In genomic region chr11:12182650-12183511, GRCh38 we compare ENCODE assay signal across 9 cellular contexts.
DNase-seq lines count a peak whose midpoint lies in the region; ATAC-seq and TF ChIP-seq lines count a peak whose summit lies in the region.
"Had no signal": no experiment of that assay in that cellular context is flagged by ENCODE, and none has a peak within 500 bp of the region (broad histone marks: within the 10 kb centered on the region; RNA-seq: fewer than 3 reads in every experiment).

No MANE protein-coding gene starts in this region.

- H2BK15ac ChIP-seq in neuronal stem cell (ENCODE audit: low read length), result no peak overlapping the region

- no peak overlapping the region for H3K4me3 Mint-ChIP-seq in T-cell
- H3K4me3 Mint-ChIP-seq in glutamatergic neuron (ENCODE audit: unreplicated experiment), result no peak overlapping the region
- H3K4me3 Mint-ChIP-seq: IgD-negative memory B cell had no signal

- no peak overlapping the region for H2BK5ac ChIP-seq in neuronal stem cell (ENCODE audit: low read length)

- POLR2A ChIA-PET in T-cell (lab: Charles Lee), result no interaction called here

- H2AK5ac ChIP-seq in neuronal stem cell (ENCODE audit: low read depth, low read length), result no peak overlapping the region

- H4K91ac ChIP-seq in neuronal stem cell (ENCODE audit: low read depth, low read length, poor library complexity), result no peak overlapping the region

- H2AFZ ChIP-seq in neuronal stem cell (ENCODE audit: low read length), result no peak overlapping the region

- H3K4me2 ChIP-seq in neuronal stem cell (ENCODE audit: insufficient read depth, low read length, poor library complexity, severe bottlenecking), result no peak overlapping the region

- H3K79me1 ChIP-seq in neuronal stem cell (ENCODE audit: low read depth, low read length), result no peaks in the 10 kb centered on the region

- DNase-seq in A172 (ENCODE audit: low spot score) (peak; percentile 99), HS-27A (ENCODE audit: low read depth) (peak; percentile 98), astrocyte of the spinal cord (ENCODE audit: low read depth, low spot score) (peak; percentile 98), left kidney (ENCODE audit: low read depth, low spot score) (peak; percentile 90), T-cell (no peak), neuronal stem cell (ENCODE audit: low spot score) (no peak), glutamatergic neuron (no peak)
- no peak for DNase-seq in NK-92 treated with Interleukin-12 subunit alpha and Interleukin-12 subunit beta, amount 100 ng/mL, for 24 hours (lab: John Stamatoyannopoulos, UW)

- no peak overlapping the region for H2BK12ac ChIP-seq in neuronal stem cell (ENCODE audit: low read length)

- H3K27ac ChIP-seq in neuronal stem cell (replicated peaks; ENCODE audit: low read length), result no peak overlapping the region

- no peak overlapping the region for H3K18ac ChIP-seq in neuronal stem cell (ENCODE audit: low read length)

- H3K4me1 Mint-ChIP-seq in T-cell (peaks cover 16 to 33% (median 23%) of the 10 kb centered on the region in 3 donors), glutamatergic neuron (ENCODE audit: low read depth, unreplicated experiment) (peaks cover 22% of the 10 kb centered on the region)
- H3K4me1 Mint-ChIP-seq: IgD-negative memory B cell had no signal

- no peak overlapping the region for H3K14ac ChIP-seq in neuronal stem cell (ENCODE audit: low read length)

- no peak overlapping the region for H3K23ac ChIP-seq in neuronal stem cell (ENCODE audit: low read depth, low read length, poor library complexity)

- no peaks in the 10 kb centered on the region for H3K27me3 ChIP-seq in neuronal stem cell (ENCODE audit: control insufficient read depth in 3 of 3, insufficient read depth in 3 of 3, low read depth in 1 of 3, low read length in 3 of 3)

- no peak overlapping the region for H3K9ac ChIP-seq in neuronal stem cell (ENCODE audit: low read depth, low read length, poor library complexity)

- peaks cover 0 to 12% of the 10 kb centered on the region in 2 donors for H3K4me1 ChIP-seq in neuronal stem cell (ENCODE audit: control insufficient read depth in 2 of 2, insufficient read depth in 1 of 2, low read depth in 1 of 2, low read length in 2 of 2)

- in situ Hi-C loops in astrocyte of the spinal cord (cut with HindIII; ENCODE audit: low sequenced_read_pairs), result no loop called here

- H3K27me3 Mint-ChIP-seq in T-cell (no peaks in the 10 kb centered on the region), glutamatergic neuron (ENCODE audit: unreplicated experiment) (peaks cover 2% of the 10 kb centered on the region)

- CTCF ChIA-PET in T-cell (lab: Charles Lee), result no interaction called here

- ATAC-seq in T-cell (replicated peaks in 1 of 4), result no peak

- H3K36me3 ChIP-seq in neuronal stem cell (replicated peaks in 1 of 2; ENCODE audit: control insufficient read depth in 2 of 2, insufficient read depth in 2 of 2, low read length in 2 of 2), result no peaks in the 10 kb centered on the region

- TF ChIP-seq CTCF in astrocyte of the spinal cord (IDR thresholded peaks at IDR 0.05; ENCODE audit: low read depth, low read length) (no peak), glutamatergic neuron (IDR thresholded peaks at IDR 0.05; ENCODE audit: partially characterized antibody, unreplicated experiment) (no peak)

- no peaks in the 10 kb centered on the region for H3K36me3 Mint-ChIP-seq in T-cell
- no peaks in the 10 kb centered on the region for H3K36me3 Mint-ChIP-seq in glutamatergic neuron (ENCODE audit: unreplicated experiment)

- WGBS in neuronal stem cell (ENCODE audit: extremely low coverage in 2 of 2, insufficient read length in 2 of 2, insufficient replicate concordance in 1 of 2), 2 donors, result no CpG with 5 or more reads among the region's 12 CpGs

- H4K8ac ChIP-seq in neuronal stem cell (ENCODE audit: low read depth, low read length), result no peak overlapping the region

- no peak overlapping the region for H3K27ac Mint-ChIP-seq in T-cell
- H3K27ac Mint-ChIP-seq in glutamatergic neuron (ENCODE audit: unreplicated experiment), result no peak overlapping the region
- H3K27ac Mint-ChIP-seq: IgD-negative memory B cell had no signal

- H3K4me3 ChIP-seq in astrocyte of the spinal cord (ENCODE audit: low read depth, low read length) (no peak overlapping the region), neuronal stem cell (ENCODE audit: low read length in 2 of 2) (no peak overlapping the region)

- H3K4ac ChIP-seq in neuronal stem cell (ENCODE audit: low read length), result no peak overlapping the region

- H3K9me3 Mint-ChIP-seq in T-cell, result no peaks in the 10 kb centered on the region
- H3K9me3 Mint-ChIP-seq in glutamatergic neuron (ENCODE audit: unreplicated experiment), result no peaks in the 10 kb centered on the region
- H3K9me3 Mint-ChIP-seq: IgD-negative memory B cell had no signal

- no peaks in the 10 kb centered on the region for H3K9me3 ChIP-seq in neuronal stem cell (replicated peaks in 1 of 2; ENCODE audit: control insufficient read depth in 2 of 2, insufficient read depth in 1 of 2, low read depth in 1 of 2, low read length in 2 of 2)

- H2BK120ac ChIP-seq in neuronal stem cell (ENCODE audit: low read depth, low read length), result no peak overlapping the region

Comparison
In these comparisons a context has a peak if more than half of its experiments do, and no peak if none do; other contexts are left out.
1. DNase-seq: peak in A172 (single experiment), HS-27A (single experiment), astrocyte of the spinal cord (single experiment) and left kidney (single experiment); none in T-cell (0 of 34), neuronal stem cell (single experiment), glutamatergic neuron (single experiment) and NK-92 treated with Interleukin-12 subunit alpha and Interleukin-12 subunit beta, amount 100 ng/mL, for 24 hours (single experiment).